In genomic region chr9:137028013-137028280, GRCh38 we compare ENCODE assay signal across 8 cellular contexts. TPM values are rescaled to one million over a fixed set of nuclear protein-coding genes. Genes with fewer than 3 reads are reported as not detected.
DNase-seq lines count a peak whose midpoint lies in the region; ATAC-seq, FAIRE-seq and TF ChIP-seq lines count a peak whose summit lies in the region.

TSS of gene ABCA2 (minus strand) at chr9:137028237. CDS start at chr9:137028140, 97 bp downstream.

- H3K36me3 Mint-ChIP-seq in T-helper 2 cell treated with Interferon-gamma antibody and Interleukin-4, amounts not matched to agents 5 μg/mL and 100 μg/mL, for 36 hours (ENCODE audit: low read depth), result no peaks in the 10 kb centered on the region

- H3K4me3 Mint-ChIP-seq in T-helper 2 cell treated with Interferon-gamma antibody and Interleukin-4, amounts not matched to agents 5 μg/mL and 100 μg/mL, for 36 hours, result peak within 1 kb of the TSS; percentile 81

- peak within 1 kb of the TSS; percentile 71 for H3K27ac Mint-ChIP-seq in T-helper 2 cell treated with Interferon-gamma antibody and Interleukin-4, amounts not matched to agents 5 μg/mL and 100 μg/mL, for 36 hours

- H3K4me1 Mint-ChIP-seq in T-helper 2 cell treated with Interferon-gamma antibody and Interleukin-4, amounts not matched to agents 5 μg/mL and 100 μg/mL, for 36 hours (ENCODE audit: low read depth), result peaks cover 21% of the 10 kb centered on the region

- TF ChIP-seq EP300 in gastroesophageal sphincter (IDR thresholded peaks at IDR 0.05), result no peak

- H3K36me3 ChIP-seq in gastroesophageal sphincter (no peaks in the 10 kb centered on the region), pancreas (no peaks in the 10 kb centered on the region)

- intact Hi-C loops in pancreas (cut with DNase I), result loop anchor here in 1 of 3 donors (10.0 kb wide), 1 partner anchor 73 kb away; the partner anchor contains the start of gene LCN12

- peaks cover 0 to 44% (median 22%) of the 10 kb centered on the region in 3 donors for H3K4me1 ChIP-seq in gastroesophageal sphincter
- peaks cover 15 to 21% (median 17%) of the 10 kb centered on the region in 3 donors for H3K4me1 ChIP-seq in pancreas

- peak; percentile 85 for DNase-seq in H54 (ENCODE audit: insufficient read length, low spot score)
- no peak for DNase-seq in T-helper 2 cell treated with Interferon-gamma antibody and Interleukin-4, amounts not matched to agents 5 μg/mL and 100 μg/mL, for 36 hours (ENCODE audit: low spot score)
- DNase-seq in pancreas, result no peak
- DNase-seq in NCI-H524 treated with DMSO at 0.1 percent for 48 hours (lab: John Stamatoyannopoulos, UW), result no peak
- DNase-seq in cerebellar cortex (ENCODE audit: low spot score), result no peak

- H3K9me3 Mint-ChIP-seq in T-helper 2 cell treated with Interferon-gamma antibody and Interleukin-4, amounts not matched to agents 5 μg/mL and 100 μg/mL, for 36 hours, result no peaks in the 10 kb centered on the region

- TF ChIP-seq CTCF in gastroesophageal sphincter (IDR thresholded peaks at IDR 0.05), result no peak
- no peak for TF ChIP-seq CTCF in pancreas (IDR thresholded peaks at IDR 0.05)

- H3K27ac ChIP-seq in gastroesophageal sphincter, result peak within 1 kb of the TSS in 3 of 4 donors; percentile 63 to 76 (median 68)
- peak within 1 kb of the TSS; percentile 13 to 54 (median 30) for H3K27ac ChIP-seq in pancreas

- ATAC-seq in gastroesophageal sphincter (no peak), pancreas (no peak), GM18873 (IDR thresholded peaks at IDR 0.05; ENCODE audit: low FRiP score, unreplicated experiment) (no peak), GM18907 (IDR thresholded peaks at IDR 0.05; ENCODE audit: unreplicated experiment) (no peak)

- H3K27me3 Mint-ChIP-seq in T-helper 2 cell treated with Interferon-gamma antibody and Interleukin-4, amounts not matched to agents 5 μg/mL and 100 μg/mL, for 36 hours (ENCODE audit: low read depth), result no peaks in the 10 kb centered on the region

- H3K4me3 ChIP-seq in gastroesophageal sphincter (peak within 1 kb of the TSS; percentile 48 to 67), pancreas (peak within 1 kb of the TSS; percentile 49 to 68 (median 58))

- no peaks in the 10 kb centered on the region for H3K9me3 ChIP-seq in gastroesophageal sphincter
- no peaks in the 10 kb centered on the region for H3K9me3 ChIP-seq in pancreas

- no peaks in the 10 kb centered on the region for H3K27me3 ChIP-seq in gastroesophageal sphincter
- no peaks in the 10 kb centered on the region for H3K27me3 ChIP-seq in pancreas

- TF ChIP-seq POLR2A in H54 (IDR thresholded peaks at IDR 0.05; ENCODE audit: low read depth, low read length) (peak; percentile 51), gastroesophageal sphincter (IDR thresholded peaks at IDR 0.05) (no peak)

- FAIRE-seq in H54 (lab: Jason Lieb, UNC), result no peak
- no peak for FAIRE-seq in pancreas (lab: Jason Lieb, UNC)

- WGBS in gastroesophageal sphincter (ENCODE audit: low coverage in 1 of 2), 2 donors, result no CpG with 5 or more reads among the region's 45 CpGs
- 0 to 2% methylated on average over 11 to 45 of the region's 45 CpGs for WGBS in pancreas, 2 donors

RNA-seq across cellular contexts. Expression of gene ABCA2, which starts in this region (rescaled TPM):
- 10 to 100 TPM; 13.5 to 24.3 (median 19.3) TPM for total RNA-seq in gastroesophageal sphincter
- 10 to 100 TPM; 16.2 to 32.6 (median 25.4) TPM for total RNA-seq in pancreas
- 10 to 100 TPM; 70.4 to 80.0 TPM for polyA plus RNA-seq in pancreas
